ENCODE assay signal across 18 cellular contexts in the genomic region with DNA sequence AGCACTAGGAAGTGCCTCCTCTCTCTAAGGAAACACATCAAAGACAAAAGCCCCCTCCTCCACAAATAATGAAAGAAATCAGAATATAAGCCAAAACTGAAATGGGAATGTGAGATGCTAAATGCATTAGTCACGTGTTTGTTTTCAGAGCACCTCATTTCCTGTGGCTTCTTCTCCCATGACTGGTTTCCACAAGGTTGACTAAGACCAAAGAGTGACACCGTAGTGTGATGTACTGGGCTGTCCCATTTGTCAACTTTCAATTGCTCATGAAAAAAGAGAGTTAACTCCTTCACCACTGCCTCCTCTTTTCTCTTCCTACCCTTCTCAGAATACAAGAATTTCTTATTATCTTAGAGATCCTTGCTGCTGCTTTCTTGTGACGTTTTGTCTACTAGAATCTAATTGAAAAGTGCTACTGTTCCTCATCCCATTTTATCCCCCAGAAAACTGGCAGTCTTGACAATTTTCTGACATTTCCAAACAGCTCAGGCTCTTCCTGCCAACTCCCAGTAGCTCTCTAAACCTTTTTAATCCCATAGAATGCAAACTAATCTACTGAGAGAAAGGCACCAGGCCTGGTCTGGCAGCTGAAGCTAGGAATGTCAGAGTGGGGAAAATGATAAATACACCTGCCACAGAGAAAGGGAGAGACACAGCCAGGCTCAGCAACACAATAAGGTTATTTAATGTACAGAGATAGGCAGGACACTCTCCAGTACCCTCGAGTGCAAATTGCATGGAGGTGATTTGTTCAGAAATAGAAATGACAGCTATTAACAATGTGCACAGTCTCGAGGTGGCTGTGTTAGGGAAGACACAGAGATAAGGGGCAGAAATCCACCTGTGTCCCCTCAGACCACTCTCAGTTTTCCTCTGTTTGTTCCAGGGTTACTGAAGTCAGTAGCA.
DNase-seq lines count a peak whose midpoint lies in the region; FAIRE-seq and TF ChIP-seq lines count a peak whose summit lies in the region.
"Had no signal": no experiment of that assay in that cellular context is flagged by ENCODE, and none has a peak within 500 bp of the region (broad histone marks: within the 10 kb centered on the region; RNA-seq: fewer than 3 reads in every experiment).

No MANE protein-coding gene starts in this region.

- no peak for FAIRE-seq in H54 (lab: Jason Lieb, UNC)
- FAIRE-seq: GM19239, H1 had no signal

- H3K27me3 ChIP-seq in kidney epithelial cell (ENCODE audit: control insufficient read depth, insufficient read depth, low read length) = no peaks in the 10 kb centered on the region
- no peaks in the 10 kb centered on the region for H3K27me3 ChIP-seq in stomach
- H3K27me3 ChIP-seq: vagina had no signal

- H3K4me3 ChIP-seq in kidney epithelial cell (ENCODE audit: low read depth, low read length) = no peak overlapping the region
- no peak overlapping the region for H3K4me3 ChIP-seq in stomach
- H3K4me3 ChIP-seq: coronary artery, psoas muscle, SK-N-MC, vagina had no signal

- no peak for TF ChIP-seq EP300 in stomach (IDR thresholded peaks at IDR 0.05)

- DNase-seq in AG08396 (ENCODE audit: low spot score) (peak; percentile 4), HS-27A (ENCODE audit: low read depth) (peak; percentile 3), SW480 (ENCODE audit: low spot score) (peak; percentile 2), kidney epithelial cell (ENCODE audit: low read depth) (peak; percentile 50), H54 (ENCODE audit: insufficient read length, low spot score) (no peak), stomach (no peak), iPS-NIHi11 (ENCODE audit: low spot score) (no peak)
- no peak for DNase-seq in activated CD4-positive, CD25-positive, alpha-beta regulatory T cell treated with anti-CD3 and anti-CD28 coated beads, Interleukin-2, amount 50 U/mL, for 72 hours
- DNase-seq: activated CD8-positive, alpha-beta memory T cell treated with anti-CD3 and anti-CD28 coated beads, Interleukin-2, amount 10 ng/mL, durations not matched to agents 7 days and 5 days; DND-41; NCI-H526 treated with DMSO at 0.1 percent for 48 hours; psoas muscle had no signal

- TF ChIP-seq CTCF in kidney epithelial cell (IDR thresholded peaks at IDR 0.05; ENCODE audit: insufficient read depth, low read length, poor library complexity, severe bottlenecking) (no peak), stomach (IDR thresholded peaks at IDR 0.05) (no peak)

- TF ChIP-seq POLR2A in H54 (IDR thresholded peaks at IDR 0.05; ENCODE audit: low read depth, low read length) = no peak
- TF ChIP-seq POLR2A in stomach (IDR thresholded peaks at IDR 0.05) = no peak

- no peaks in the 10 kb centered on the region for H3K9me3 ChIP-seq in stomach
- H3K9me3 ChIP-seq: psoas muscle, vagina had no signal

- intact Hi-C loops in stomach (cut with DNase I; ENCODE audit: low total_unique reads) = no loop called here

- H3K36me3 ChIP-seq in kidney epithelial cell (ENCODE audit: control insufficient read depth, insufficient read depth, low read length) = no peaks in the 10 kb centered on the region
- H3K36me3 ChIP-seq in stomach = no peaks in the 10 kb centered on the region
- H3K36me3 ChIP-seq: vagina had no signal

- 37 to 45% (median 42%) methylated on average over 5 of the region's 5 CpGs for WGBS in stomach, 5 donors

- no peak overlapping the region for H3K27ac ChIP-seq in stomach
- H3K27ac ChIP-seq: coronary artery, psoas muscle, SK-N-MC, vagina, VCaP had no signal

- no peaks in the 10 kb centered on the region for H3K4me1 ChIP-seq in stomach
- H3K4me1 ChIP-seq: psoas muscle, vagina had no signal

Comparison
In these comparisons a context has a peak if more than half of its experiments do, and no peak if none do; other contexts are left out.
1. DNase-seq: peak in AG08396 (single experiment), HS-27A (single experiment), SW480 (single experiment) and kidney epithelial cell (single experiment); none in activated CD4-positive, CD25-positive, alpha-beta regulatory T cell treated with anti-CD3 and anti-CD28 coated beads, Interleukin-2, amount 50 U/mL, for 72 hours (single experiment), H54 (single experiment), stomach (single experiment) and iPS-NIHi11 (single experiment).